Comparison of ENCODE assay signal across 1 cellular context in the genomic region with DNA sequence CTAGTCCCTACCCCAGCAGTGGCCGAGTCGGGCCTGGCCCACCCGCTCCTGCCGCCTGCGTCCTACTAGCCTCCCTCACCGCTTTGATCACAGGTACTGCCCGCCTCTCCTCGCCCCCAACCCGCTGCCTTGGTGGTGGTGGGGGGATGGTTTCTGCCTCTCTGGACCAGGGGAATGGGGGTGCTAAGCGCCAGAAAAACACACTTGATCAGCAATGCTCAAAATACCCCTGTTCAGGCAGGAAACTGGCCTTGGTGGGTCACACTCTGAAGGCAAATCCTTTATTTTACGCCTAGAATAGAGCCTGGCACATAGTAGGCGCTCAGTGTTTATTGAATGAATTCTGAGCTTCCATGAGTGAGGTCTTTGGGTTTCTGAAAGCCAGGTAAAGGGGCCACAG.
TF ChIP-seq lines count a peak whose summit lies in the region.

No MANE protein-coding gene starts in this region.

TF ChIP-seq in SK-N-SH treated with all-trans-retinoic acid at 6 μM for 48 hours, 23 proteins besides CTCF, POLR2A, EP300 and RAD21:
- TF ChIP-seq, protein P1, sequence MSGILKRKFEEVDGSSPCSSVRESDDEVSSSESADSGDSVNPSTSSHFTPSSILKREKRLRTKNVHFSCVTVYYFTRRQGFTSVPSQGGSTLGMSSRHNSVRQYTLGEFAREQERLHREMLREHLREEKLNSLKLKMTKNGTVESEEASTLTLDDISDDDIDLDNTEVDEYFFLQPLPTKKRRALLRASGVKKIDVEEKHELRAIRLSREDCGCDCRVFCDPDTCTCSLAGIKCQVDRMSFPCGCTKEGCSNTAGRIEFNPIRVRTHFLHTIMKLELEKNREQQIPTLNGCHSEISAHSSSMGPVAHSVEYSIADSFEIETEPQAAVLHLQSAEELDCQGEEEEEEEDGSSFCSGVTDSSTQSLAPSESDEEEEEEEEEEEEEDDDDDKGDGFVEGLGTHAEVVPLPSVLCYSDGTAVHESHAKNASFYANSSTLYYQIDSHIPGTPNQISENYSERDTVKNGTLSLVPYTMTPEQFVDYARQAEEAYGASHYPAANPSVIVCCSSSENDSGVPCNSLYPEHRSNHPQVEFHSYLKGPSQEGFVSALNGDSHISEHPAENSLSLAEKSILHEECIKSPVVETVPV (CRISPR knock-in tag; IDR thresholded peaks at IDR 0.05), result no peak
- TF ChIP-seq, protein P2, sequence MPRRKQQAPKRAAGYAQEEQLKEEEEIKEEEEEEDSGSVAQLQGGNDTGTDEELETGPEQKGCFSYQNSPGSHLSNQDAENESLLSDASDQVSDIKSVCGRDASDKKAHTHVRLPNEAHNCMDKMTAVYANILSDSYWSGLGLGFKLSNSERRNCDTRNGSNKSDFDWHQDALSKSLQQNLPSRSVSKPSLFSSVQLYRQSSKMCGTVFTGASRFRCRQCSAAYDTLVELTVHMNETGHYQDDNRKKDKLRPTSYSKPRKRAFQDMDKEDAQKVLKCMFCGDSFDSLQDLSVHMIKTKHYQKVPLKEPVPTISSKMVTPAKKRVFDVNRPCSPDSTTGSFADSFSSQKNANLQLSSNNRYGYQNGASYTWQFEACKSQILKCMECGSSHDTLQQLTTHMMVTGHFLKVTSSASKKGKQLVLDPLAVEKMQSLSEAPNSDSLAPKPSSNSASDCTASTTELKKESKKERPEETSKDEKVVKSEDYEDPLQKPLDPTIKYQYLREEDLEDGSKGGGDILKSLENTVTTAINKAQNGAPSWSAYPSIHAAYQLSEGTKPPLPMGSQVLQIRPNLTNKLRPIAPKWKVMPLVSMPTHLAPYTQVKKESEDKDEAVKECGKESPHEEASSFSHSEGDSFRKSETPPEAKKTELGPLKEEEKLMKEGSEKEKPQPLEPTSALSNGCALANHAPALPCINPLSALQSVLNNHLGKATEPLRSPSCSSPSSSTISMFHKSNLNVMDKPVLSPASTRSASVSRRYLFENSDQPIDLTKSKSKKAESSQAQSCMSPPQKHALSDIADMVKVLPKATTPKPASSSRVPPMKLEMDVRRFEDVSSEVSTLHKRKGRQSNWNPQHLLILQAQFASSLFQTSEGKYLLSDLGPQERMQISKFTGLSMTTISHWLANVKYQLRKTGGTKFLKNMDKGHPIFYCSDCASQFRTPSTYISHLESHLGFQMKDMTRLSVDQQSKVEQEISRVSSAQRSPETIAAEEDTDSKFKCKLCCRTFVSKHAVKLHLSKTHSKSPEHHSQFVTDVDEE (CRISPR knock-in tag; IDR thresholded peaks at IDR 0.05), result no peak
TF ChIP-seq in SK-N-SH treated with all-trans-retinoic acid at 6 μM for 48 hours: peak in this region for 0.
